Comparison of ENCODE assay signal across 24 cellular contexts in genomic region chr10:130580975-130581374, GRCh38.
"Had no signal": no experiment of that assay in that cellular context is flagged by ENCODE, and none has a peak within 500 bp of the region (broad histone marks: within the 10 kb centered on the region; RNA-seq: fewer than 3 reads in every experiment).

No MANE protein-coding gene starts in this region.

- H3K27ac ChIP-seq: colonic mucosa, epithelial cell of prostate, foreskin keratinocyte, gastroesophageal sphincter, heart left ventricle, hepatocyte, lower lobe of right lung had no signal

- H3K4me1 Mint-ChIP-seq: immature natural killer cell had no signal

- H3K9me3 Mint-ChIP-seq: dendritic cell treated with granulocyte-macrophage colony-stimulating factor and Interleukin-4, amounts not matched to agents 40 ng/mL and 50 ng/mL, for 4 days; endodermal cell had no signal

- DNase-seq: colonic mucosa; cortex of kidney; effector CD8-positive, alpha-beta T cell; effector memory CD8-positive, alpha-beta T cell; endodermal cell; erythroblast; foreskin keratinocyte; heart left ventricle; hypothalamus; immature natural killer cell; islet precursor cell; kidney; kidney glomerular epithelial cell; left colon; left ventricle myocardium superior; lower lobe of right lung; mesenchymal stem cell; midbrain had no signal

- H3K27me3 ChIP-seq: colonic mucosa, foreskin keratinocyte had no signal

- H3K4me1 ChIP-seq: colonic mucosa, foreskin keratinocyte, gastroesophageal sphincter, heart left ventricle, lower lobe of right lung had no signal

- H3K4me3 Mint-ChIP-seq: dendritic cell treated with granulocyte-macrophage colony-stimulating factor and Interleukin-4, amounts not matched to agents 40 ng/mL and 50 ng/mL, for 4 days; effector memory CD8-positive, alpha-beta T cell; endodermal cell; immature natural killer cell had no signal

- H3K4me3 ChIP-seq: colonic mucosa, gastroesophageal sphincter, heart left ventricle, hepatocyte, lower lobe of right lung had no signal

- H3K4me2 ChIP-seq: hepatocyte had no signal

- ATAC-seq: effector memory CD8-positive, alpha-beta T cell; esophagus mucosa; foreskin keratinocyte; gastroesophageal sphincter; heart left ventricle; left colon; left lobe of liver; left ventricle myocardium superior; lower lobe of right lung had no signal

- H3K27ac Mint-ChIP-seq: dendritic cell treated with granulocyte-macrophage colony-stimulating factor and Interleukin-4, amounts not matched to agents 40 ng/mL and 50 ng/mL, for 4 days; effector memory CD8-positive, alpha-beta T cell; endodermal cell; immature natural killer cell had no signal

- H3K9me3 ChIP-seq: colonic mucosa, gastroesophageal sphincter, heart left ventricle, lower lobe of right lung had no signal

- H3K36me3 Mint-ChIP-seq: immature natural killer cell had no signal

- H3K36me3 ChIP-seq: colonic mucosa, gastroesophageal sphincter, heart left ventricle, lower lobe of right lung had no signal
